In the genomic region with DNA sequence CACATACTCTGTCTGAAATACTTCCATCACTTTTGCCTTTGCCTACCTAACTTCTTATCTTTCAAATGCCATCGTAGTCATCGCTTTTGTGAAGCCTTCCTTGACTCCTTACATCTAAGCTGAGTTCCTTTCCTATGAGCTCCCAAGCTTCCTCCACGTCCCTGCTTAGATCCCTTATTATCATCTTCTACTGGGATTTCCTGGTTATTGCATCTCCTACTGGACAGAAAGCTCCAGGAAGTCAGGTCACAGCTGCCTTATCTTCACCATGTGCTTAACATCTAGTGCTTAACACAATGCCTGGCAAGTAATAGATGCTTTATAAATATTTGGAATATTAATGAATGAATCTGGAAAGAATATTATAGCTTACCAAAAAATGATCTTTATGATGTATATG, we compare ENCODE assay signal across 18 cellular contexts. TPM values are rescaled to one million over a fixed set of nuclear protein-coding genes. Genes with fewer than 3 reads are reported as not detected.
DNase-seq lines count a peak whose midpoint lies in the region; ATAC-seq, FAIRE-seq and TF ChIP-seq lines count a peak whose summit lies in the region.
"Had no signal": no experiment of that assay in that cellular context is flagged by ENCODE, and none has a peak within 500 bp of the region (broad histone marks: within the 10 kb centered on the region; RNA-seq: fewer than 3 reads in every experiment).

No MANE protein-coding gene starts in this region.

- DNase-seq in NCI-H226: peak; percentile 65
- DNase-seq in cerebellar cortex (ENCODE audit: low spot score): peak; percentile 52
- DNase-seq in frontal cortex (ENCODE audit: low spot score in 2 of 2): no peak
- DNase-seq: amygdala, hypothalamus, kidney glomerular epithelial cell, midbrain, NCI-H526, PC-9 had no signal

- H3K9me3 Mint-ChIP-seq in nephron: no peaks in the 10 kb centered on the region

- H3K4me1 ChIP-seq in BLaER1 treated with 17β-estradiol and CSF1 and Interleukin-3, amounts not matched to agents 10 nM and 100 nM: peaks cover 75 to 99% (median 90%) of the 10 kb centered on the region in 10 experiments

- H3K27me3 ChIP-seq in BLaER1 treated with 17β-estradiol and CSF1 and Interleukin-3, amounts not matched to agents 10 nM and 100 nM: peaks cover 38 to 45% (median 39%) of the 10 kb centered on the region in 11 experiments

- peaks cover 21% of the 10 kb centered on the region for H3K36me3 Mint-ChIP-seq in nephron (ENCODE audit: low read depth)

- no peak overlapping the region for H3K4me3 ChIP-seq in BLaER1 treated with 17β-estradiol and CSF1 and Interleukin-3, amounts not matched to agents 10 nM and 100 nM
- H3K4me3 ChIP-seq: HAP-1, PC-9 had no signal

- peaks cover 16% of the 10 kb centered on the region for H3K27me3 Mint-ChIP-seq in nephron (ENCODE audit: low read depth)

- TF ChIP-seq POLR2A in GM18505 (IDR thresholded peaks at IDR 0.05; ENCODE audit: borderline replicate concordance, extremely low read depth, insufficient read depth, insufficient read length): no peak

- H3K4me3 Mint-ChIP-seq in nephron: peak overlapping the region; percentile 8 to 76 (median 29)

- peak overlapping the region in 1 of 11 experiments; percentile 76; a peak in 1 of 22 replicates for H3K9ac ChIP-seq in BLaER1 treated with 17β-estradiol and CSF1 and Interleukin-3, amounts not matched to agents 10 nM and 100 nM

- H3K36me3 ChIP-seq in BLaER1 treated with 17β-estradiol and CSF1 and Interleukin-3, amounts not matched to agents 10 nM and 100 nM: no peaks in the 10 kb centered on the region

- peak overlapping the region in 6 of 11 experiments; percentile 71 to 87 (median 82); a peak in 6 of 22 replicates for H3K27ac ChIP-seq in BLaER1 treated with 17β-estradiol and CSF1 and Interleukin-3, amounts not matched to agents 10 nM and 100 nM
- H3K27ac ChIP-seq: PC-9 had no signal

- H3K4me1 Mint-ChIP-seq in nephron: peaks cover 82% of the 10 kb centered on the region

- H3K4me2 ChIP-seq in BLaER1 treated with 17β-estradiol and CSF1 and Interleukin-3, amounts not matched to agents 10 nM and 100 nM: peak overlapping the region in 7 of 11 experiments; percentile 88 to 98 (median 94); a peak in 10 of 22 replicates

- H4K20me1 ChIP-seq in BLaER1 treated with 17β-estradiol and CSF1 and Interleukin-3, amounts not matched to agents 10 nM and 100 nM: peaks cover 0 to 50% (median 36%) of the 10 kb centered on the region in 11 experiments; a peak in 18 of 22 replicates

- ATAC-seq in GM18505 (IDR thresholded peaks at IDR 0.05; ENCODE audit: unreplicated experiment) (no peak), GM19023 (IDR thresholded peaks at IDR 0.05; ENCODE audit: unreplicated experiment) (no peak), HG03469 (IDR thresholded peaks at IDR 0.05; ENCODE audit: unreplicated experiment) (no peak)
- ATAC-seq: sciatic nerve, SK-N-SH treated with all-trans-retinoic acid at 6 μM for 48 hours had no signal

- peak overlapping the region; percentile 19 to 48 (median 45) for H3K27ac Mint-ChIP-seq in nephron

- no peak for TF ChIP-seq CTCF in nephron (IDR thresholded peaks at IDR 0.05; ENCODE audit: unreplicated experiment in 3 of 3)

- no peak for FAIRE-seq in frontal cortex (lab: Jason Lieb, UNC)
- FAIRE-seq: colon had no signal

- no peaks in the 10 kb centered on the region for H3K9me3 ChIP-seq in BLaER1 treated with 17β-estradiol and CSF1 and Interleukin-3, amounts not matched to agents 10 nM and 100 nM (replicated peaks in 1 of 11)
- H3K9me3 ChIP-seq: HAP-1 had no signal

RNA-seq across cellular contexts. Expression of a gene that starts 5.9 kb away (rescaled TPM):
- total RNA-seq in frontal cortex: 5.3 TPM

RNA-seq across cellular contexts. Expression of a gene that starts 13.8 kb away (rescaled TPM):
- 17.1 TPM for total RNA-seq in frontal cortex

RNA-seq across cellular contexts. Expression of a gene that starts 24.1 kb away (rescaled TPM):
- 15.1 TPM for total RNA-seq in frontal cortex

RNA-seq across cellular contexts. Expression of a gene that starts 46.3 kb away (rescaled TPM):
- total RNA-seq in frontal cortex: 7.3 TPM

Comparison
In these comparisons a context has a peak if more than half of its experiments do, and no peak if none do; other contexts are left out.
1. DNase-seq: peak in NCI-H226 (single experiment) and cerebellar cortex (single experiment); none in frontal cortex (0 of 2).